31 cellular contexts compared by ENCODE assay signal in genomic region chr16:54856871-54857270, GRCh38.
"Had no signal": no experiment of that assay in that cellular context is flagged by ENCODE, and none has a peak within 500 bp of the region (broad histone marks: within the 10 kb centered on the region; RNA-seq: fewer than 3 reads in every experiment).

No MANE protein-coding gene starts in this region.

- H3K4me1 ChIP-seq: ascending aorta had no signal

- H3K4me3 ChIP-seq: ascending aorta, cardiac muscle cell had no signal

- H3K27ac ChIP-seq: ascending aorta, cardiac muscle cell, VCaP had no signal

- DNase-seq: activated CD4-positive, alpha-beta memory T cell treated with anti-CD3 and anti-CD28 coated beads, Interleukin-2, amount 10 ng/mL, durations not matched to agents 7 days and 5 days; activated CD4-positive, alpha-beta T cell treated with anti-CD3 and anti-CD28 coated beads for 1 hour; activated CD4-positive, alpha-beta T cell treated with anti-CD3 and anti-CD28 coated beads for 36 hours; activated CD4-positive, alpha-beta T cell treated with anti-CD3 and anti-CD28 coated beads for 48 hours; activated CD4-positive, alpha-beta T cell treated with anti-CD3 and anti-CD28 coated beads, Interleukin-2, amount 10 ng/mL, durations not matched to agents 7 days and 5 days; activated CD4-positive, alpha-beta T cell treated with anti-CD3 and anti-CD28 coated beads, Interleukin-2, amount 50 U/mL, for 48 hours; activated CD4-positive, CD25-positive, alpha-beta regulatory T cell; activated CD8-positive, alpha-beta memory T cell treated with anti-CD3 and anti-CD28 coated beads for 24 hours; activated CD8-positive, alpha-beta memory T cell treated with anti-CD3 and anti-CD28 coated beads, Interleukin-2, amount 10 ng/mL, durations not matched to agents 7 days and 5 days; activated CD8-positive, alpha-beta memory T cell treated with anti-CD3 and anti-CD28 coated beads, Interleukin-2, amount 50 U/mL, for 48 hours; activated CD8-positive, alpha-beta T cell treated with anti-CD3 and anti-CD28 coated beads, Interleukin-2, amount 10 ng/mL, durations not matched to agents 7 days and 5 days; activated effector memory CD4-positive, alpha-beta T cell treated with Interleukin-2 at 50 U/mL for 16 hours; activated gamma-delta T cell; activated naive CD4-positive, alpha-beta T cell treated with anti-CD3 and anti-CD28 coated beads, Interleukin-2, amount 10 ng/mL, durations not matched to agents 7 days and 5 days; activated naive CD4-positive, alpha-beta T cell treated with Interleukin-2 at 50 U/mL for 16 hours; activated naive CD8-positive, alpha-beta T cell treated with anti-CD3 and anti-CD28 coated beads, Interleukin-2, amount 10 ng/mL, durations not matched to agents 7 days and 5 days; activated naive CD8-positive, alpha-beta T cell treated with anti-CD3 and anti-CD28 coated beads, Interleukin-2, amount 50 U/mL, for 24 hours; activated T-cell treated with anti-CD3 and anti-CD28 coated beads, Interleukin-2, amount 50 U/mL, for 24 hours; activated T-cell treated with anti-CD3 and anti-CD28 coated beads, Interleukin-2, amount 50 U/mL, for 48 hours; amygdala; anterior cingulate cortex; caudate nucleus; cerebellar nuclear complex; T-helper 2 cell; T-helper 9 cell had no signal

- H3K36me3 ChIP-seq: ascending aorta, cardiac muscle cell had no signal

- ATAC-seq: activated CD4-positive, alpha-beta T cell treated with anti-CD3 and anti-CD28 coated beads for 36 hours; activated CD4-positive, CD25-positive, alpha-beta regulatory T cell treated with anti-CD3 and anti-CD28 coated beads, Interleukin-2, amount 50 U/mL, for 24 hours; activated CD8-positive, alpha-beta memory T cell treated with anti-CD3 and anti-CD28 coated beads, Interleukin-2, amount 10 ng/mL, durations not matched to agents 7 days and 5 days; activated CD8-positive, alpha-beta T cell treated with anti-CD3 and anti-CD28 coated beads, Interleukin-2, amount 10 ng/mL, durations not matched to agents 7 days and 5 days; activated naive CD8-positive, alpha-beta T cell treated with anti-CD3 and anti-CD28 coated beads, Interleukin-2, amount 50 U/mL, for 24 hours had no signal

- FAIRE-seq: bronchial epithelial cell, TTC549 had no signal

- H3K27me3 ChIP-seq: ascending aorta, cardiac muscle cell had no signal
